ENCODE assay signal across 4 cellular contexts in the genomic region with DNA sequence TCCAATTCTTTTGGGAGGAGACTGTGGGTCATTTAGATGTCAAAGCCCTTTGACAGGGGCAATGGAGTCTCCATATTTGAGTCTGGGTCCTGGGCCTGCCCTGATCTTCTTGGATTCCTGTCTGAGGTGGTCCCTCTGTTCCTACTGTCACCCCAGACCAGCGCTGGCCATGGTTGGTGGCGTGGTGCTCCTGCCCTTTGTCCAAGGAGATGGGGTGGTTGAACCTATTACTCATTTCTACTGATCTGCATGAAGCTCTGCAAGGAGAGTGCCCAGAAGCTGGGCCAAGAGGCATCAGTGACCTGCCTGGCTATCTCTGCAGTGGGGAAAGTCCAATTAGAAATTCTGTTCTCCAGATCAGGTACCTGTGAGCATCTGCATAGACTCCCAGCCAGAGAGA.
"Had no signal": no experiment of that assay in that cellular context is flagged by ENCODE, and none has a peak within 500 bp of the region (broad histone marks: within the 10 kb centered on the region; RNA-seq: fewer than 3 reads in every experiment).

No MANE protein-coding gene starts in this region.

- H3K4me3 ChIP-seq: GM23338 had no signal

- DNase-seq: H9, HCEC 1CT, IMR-90 had no signal

- ATAC-seq: GM23338 had no signal
